32 cellular contexts compared by ENCODE assay signal in the genomic region with DNA sequence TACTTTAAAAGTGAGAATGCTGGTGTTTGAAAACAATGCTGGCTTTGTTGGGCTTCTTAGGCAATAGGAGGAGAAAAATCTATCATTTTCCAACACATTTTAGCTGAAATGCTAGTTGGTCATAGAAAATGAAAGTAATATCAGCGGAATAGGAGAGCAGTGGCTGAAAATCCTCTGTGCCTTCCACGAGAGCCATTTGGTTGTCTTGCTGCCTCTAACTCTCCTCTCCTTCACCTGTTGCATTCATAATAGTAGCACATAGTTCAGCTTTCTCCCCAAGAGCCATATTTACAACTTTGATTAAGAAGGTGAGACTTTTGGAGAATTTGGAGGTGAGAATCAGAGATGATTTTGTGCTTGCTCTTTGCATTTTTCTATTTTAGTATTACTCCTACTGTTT.
"Had no signal": no experiment of that assay in that cellular context is flagged by ENCODE, and none has a peak within 500 bp of the region (broad histone marks: within the 10 kb centered on the region; RNA-seq: fewer than 3 reads in every experiment).

No MANE protein-coding gene starts in this region.

- H3K27me3 Mint-ChIP-seq: activated B cell treated with CpG ODN at 0.5 μM for 24 hours; activated CD8-positive, alpha-beta memory T cell treated with anti-CD3 and anti-CD28 coated beads, Interleukin-2, amount 10 ng/mL, durations not matched to agents 7 days and 5 days; naive B cell; progenitor cell of endocrine pancreas; stimulated activated naive B cell treated with anti-CD40 and anti-IgM and Interleukin-4, amounts not matched to agents 10 μg/mL and 1 μg/mL and 100 μg/mL, for 72 hours had no signal

- H3K4me3 ChIP-seq: body of pancreas, cardiac muscle cell, coronary artery, gastrocnemius medialis, left ventricle myocardium inferior, ovary, sigmoid colon, smooth muscle cell, stomach, thyroid gland, upper lobe of left lung, vagina had no signal

- H3K27ac Mint-ChIP-seq: activated B cell treated with CpG ODN at 0.5 μM for 24 hours; activated CD8-positive, alpha-beta memory T cell treated with anti-CD3 and anti-CD28 coated beads, Interleukin-2, amount 10 ng/mL, durations not matched to agents 7 days and 5 days; activated CD8-positive, alpha-beta T cell treated with anti-CD3 and anti-CD28 coated beads, Interleukin-2, amount 10 ng/mL, durations not matched to agents 7 days and 5 days; activated naive CD4-positive, alpha-beta T cell treated with anti-CD3 and anti-CD28 coated beads, Interleukin-2, amount 50 U/mL, for 72 hours; naive B cell; nephron progenitor cell; progenitor cell of endocrine pancreas; stimulated activated naive B cell treated with anti-CD40 and anti-IgM and Interleukin-4, amounts not matched to agents 10 μg/mL and 1 μg/mL and 100 μg/mL, for 72 hours; T-helper 2 cell treated with Interferon-gamma antibody and Interleukin-4, amounts not matched to agents 5 μg/mL and 100 μg/mL, for 36 hours had no signal

- H3K4me1 ChIP-seq: body of pancreas, gastrocnemius medialis, left ventricle myocardium inferior, sigmoid colon, stomach, thyroid gland, upper lobe of left lung, vagina had no signal

- H3K4me1 Mint-ChIP-seq: activated B cell treated with CpG ODN at 0.5 μM for 24 hours; activated CD8-positive, alpha-beta memory T cell treated with anti-CD3 and anti-CD28 coated beads, Interleukin-2, amount 10 ng/mL, durations not matched to agents 7 days and 5 days; naive B cell; nephron progenitor cell; stimulated activated naive B cell treated with anti-CD40 and anti-IgM and Interleukin-4, amounts not matched to agents 10 μg/mL and 1 μg/mL and 100 μg/mL, for 72 hours had no signal

- H3K4me2 ChIP-seq: smooth muscle cell had no signal

- H3K27ac ChIP-seq: cardiac muscle cell, coronary artery, dorsolateral prefrontal cortex, gastrocnemius medialis, left ventricle myocardium inferior, neutrophil, ovary, sigmoid colon, stomach, thyroid gland, upper lobe of left lung, vagina had no signal

- H3K36me3 ChIP-seq: cardiac muscle cell, left ventricle myocardium inferior, neutrophil, ovary, sigmoid colon, stomach, thyroid gland, upper lobe of left lung, vagina had no signal

- DNase-seq: activated B cell treated with CpG ODN at 0.5 μM for 24 hours; activated CD4-positive, alpha-beta T cell treated with anti-CD3 and anti-CD28 coated beads, Interleukin-2, amount 50 U/mL, for 1 hour; activated CD8-positive, alpha-beta memory T cell treated with anti-CD3 and anti-CD28 coated beads, Interleukin-2, amount 10 ng/mL, durations not matched to agents 7 days and 5 days; activated CD8-positive, alpha-beta T cell treated with anti-CD3 and anti-CD28 coated beads, Interleukin-2, amount 10 ng/mL, durations not matched to agents 7 days and 5 days; activated naive CD4-positive, alpha-beta T cell; activated T-cell treated with anti-CD3 and anti-CD28 coated beads, Interleukin-2, amount 50 U/mL, for 48 hours; anterior cingulate cortex; body of pancreas; cerebellar nuclear complex; dorsolateral prefrontal cortex; effector memory CD4-positive, alpha-beta T cell; erythroblast; gastrocnemius medialis; glutamatergic neuron; left ventricle myocardium inferior; naive B cell; nephron progenitor cell; ovary; sigmoid colon; stimulated activated CD4-positive, alpha-beta T cell treated with anti-CD3 and anti-CD28 coated beads, Interleukin-1b, Interleukin-23, amount 100 ng/mL, for 48 hours; stimulated activated naive B cell treated with anti-CD40 and anti-IgM and Interleukin-4, amounts not matched to agents 10 μg/mL and 1 μg/mL and 100 μg/mL, for 72 hours; stomach; thyroid gland; upper lobe of left lung had no signal

- ATAC-seq: activated CD8-positive, alpha-beta memory T cell treated with anti-CD3 and anti-CD28 coated beads, Interleukin-2, amount 10 ng/mL, durations not matched to agents 7 days and 5 days; activated CD8-positive, alpha-beta T cell treated with anti-CD3 and anti-CD28 coated beads, Interleukin-2, amount 10 ng/mL, durations not matched to agents 7 days and 5 days; activated naive CD4-positive, alpha-beta T cell treated with anti-CD3 and anti-CD28 coated beads, Interleukin-2, amount 50 U/mL, for 72 hours; body of pancreas; gastrocnemius medialis; stimulated activated naive B cell treated with anti-CD40 and anti-IgM and Interleukin-4, amounts not matched to agents 10 μg/mL and 1 μg/mL and 100 μg/mL, for 72 hours had no signal

- H3K36me3 Mint-ChIP-seq: activated CD8-positive, alpha-beta memory T cell treated with anti-CD3 and anti-CD28 coated beads, Interleukin-2, amount 10 ng/mL, durations not matched to agents 7 days and 5 days; activated naive CD4-positive, alpha-beta T cell treated with anti-CD3 and anti-CD28 coated beads, Interleukin-2, amount 50 U/mL, for 72 hours; naive B cell; stimulated activated naive B cell treated with anti-CD40 and anti-IgM and Interleukin-4, amounts not matched to agents 10 μg/mL and 1 μg/mL and 100 μg/mL, for 72 hours had no signal

- H3K9me3 ChIP-seq: body of pancreas, gastrocnemius medialis, left ventricle myocardium inferior, neutrophil, ovary, sigmoid colon, stomach, thyroid gland, upper lobe of left lung, vagina had no signal

- H3K27me3 ChIP-seq: body of pancreas, cardiac muscle cell, gastrocnemius medialis, neutrophil, ovary, sigmoid colon, stomach, thyroid gland, upper lobe of left lung, vagina had no signal

- H3K4me3 Mint-ChIP-seq: activated B cell treated with CpG ODN at 0.5 μM for 24 hours; activated CD8-positive, alpha-beta memory T cell treated with anti-CD3 and anti-CD28 coated beads, Interleukin-2, amount 10 ng/mL, durations not matched to agents 7 days and 5 days; activated CD8-positive, alpha-beta T cell treated with anti-CD3 and anti-CD28 coated beads, Interleukin-2, amount 10 ng/mL, durations not matched to agents 7 days and 5 days; naive B cell; nephron progenitor cell; stimulated activated naive B cell treated with anti-CD40 and anti-IgM and Interleukin-4, amounts not matched to agents 10 μg/mL and 1 μg/mL and 100 μg/mL, for 72 hours; T-helper 2 cell treated with Interferon-gamma antibody and Interleukin-4, amounts not matched to agents 5 μg/mL and 100 μg/mL, for 36 hours had no signal
